9 cellular contexts compared by ENCODE assay signal in genomic region chr17:18318771-18319450, GRCh38. TPM values are rescaled to one million over a fixed set of nuclear protein-coding genes. Genes with fewer than 3 reads are reported as not detected.
DNase-seq lines count a peak whose midpoint lies in the region; ATAC-seq lines count a peak whose summit lies in the region.
"Had no signal": no experiment of that assay in that cellular context is flagged by ENCODE, and none has a peak within 500 bp of the region (broad histone marks: within the 10 kb centered on the region; RNA-seq: fewer than 3 reads in every experiment).

No MANE protein-coding gene starts in this region.

- no peaks in the 10 kb centered on the region for H3K27me3 ChIP-seq in endocrine pancreas (ENCODE audit: control insufficient read depth, insufficient read depth, low read length)
- H3K27me3 ChIP-seq: MG63 had no signal

- no peaks in the 10 kb centered on the region for H3K9me3 ChIP-seq in endocrine pancreas (ENCODE audit: control insufficient read depth, low read length)
- H3K9me3 ChIP-seq: MG63, mucosa of descending colon had no signal

- no peaks in the 10 kb centered on the region for H3K36me3 ChIP-seq in endocrine pancreas (ENCODE audit: control insufficient read depth, insufficient read depth, low read length)

- peaks cover 33% of the 10 kb centered on the region for H3K36me3 Mint-ChIP-seq in activated CD4-positive, alpha-beta T cell treated with anti-CD3 and anti-CD28 coated beads, Interleukin-2, amount 10 ng/mL, durations not matched to agents 7 days and 5 days (ENCODE audit: low read depth)
- peaks cover 44 to 60% of the 10 kb centered on the region in 2 donors for H3K36me3 Mint-ChIP-seq in stimulated activated naive B cell treated with anti-CD40 and anti-IgM and Interleukin-4, amounts not matched to agents 10 μg/mL and 1 μg/mL and 100 μg/mL, for 72 hours

- peaks cover 51% of the 10 kb centered on the region for H3K4me1 Mint-ChIP-seq in activated CD4-positive, alpha-beta T cell treated with anti-CD3 and anti-CD28 coated beads, Interleukin-2, amount 10 ng/mL, durations not matched to agents 7 days and 5 days
- peaks cover 58 to 85% of the 10 kb centered on the region in 2 donors for H3K4me1 Mint-ChIP-seq in stimulated activated naive B cell treated with anti-CD40 and anti-IgM and Interleukin-4, amounts not matched to agents 10 μg/mL and 1 μg/mL and 100 μg/mL, for 72 hours

- peak overlapping the region; percentile 6 for H3K27ac Mint-ChIP-seq in activated CD4-positive, alpha-beta T cell treated with anti-CD3 and anti-CD28 coated beads, Interleukin-2, amount 10 ng/mL, durations not matched to agents 7 days and 5 days
- no peak overlapping the region for H3K27ac Mint-ChIP-seq in stimulated activated naive B cell treated with anti-CD40 and anti-IgM and Interleukin-4, amounts not matched to agents 10 μg/mL and 1 μg/mL and 100 μg/mL, for 72 hours

- POLR2A ChIA-PET in activated CD4-positive, alpha-beta T cell treated with anti-CD3 and anti-CD28 coated beads, Interleukin-2, amount 10 ng/mL, durations not matched to agents 7 days and 5 days (lab: Charles Lee), result no interaction called here

- peak overlapping the region; percentile 19 for H3K9ac ChIP-seq in endocrine pancreas (ENCODE audit: control insufficient read depth, insufficient read depth, low read length)

- H3K4me3 ChIP-seq in endocrine pancreas (ENCODE audit: control insufficient read depth, insufficient read depth, low read length), result no peak overlapping the region
- H3K4me3 ChIP-seq: MG63, mucosa of descending colon had no signal

- CTCF ChIA-PET in activated CD4-positive, alpha-beta T cell treated with anti-CD3 and anti-CD28 coated beads, Interleukin-2, amount 10 ng/mL, durations not matched to agents 7 days and 5 days (lab: Charles Lee), result interaction anchor here (1.2 kb wide), 1 partner anchor 33 kb away, joined by 3 read pairs; no protein-coding TSS in a partner anchor

- H3K4me3 Mint-ChIP-seq in activated CD4-positive, alpha-beta T cell treated with anti-CD3 and anti-CD28 coated beads, Interleukin-2, amount 10 ng/mL, durations not matched to agents 7 days and 5 days, result no peak overlapping the region
- peak overlapping the region; percentile 48 to 65 for H3K4me3 Mint-ChIP-seq in stimulated activated naive B cell treated with anti-CD40 and anti-IgM and Interleukin-4, amounts not matched to agents 10 μg/mL and 1 μg/mL and 100 μg/mL, for 72 hours

- ATAC-seq in stimulated activated naive B cell treated with anti-CD40 and anti-IgM and Interleukin-4, amounts not matched to agents 10 μg/mL and 1 μg/mL and 100 μg/mL, for 72 hours (replicated peaks), result no peak
- no peak for ATAC-seq in GM21737 (IDR thresholded peaks at IDR 0.05; ENCODE audit: unreplicated experiment)
- no peak for ATAC-seq in GM19467 (IDR thresholded peaks at IDR 0.05; ENCODE audit: unreplicated experiment)
- ATAC-seq: mucosa of descending colon had no signal

- DNase-seq in activated CD4-positive, alpha-beta T cell treated with anti-CD3 and anti-CD28 coated beads, Interleukin-2, amount 10 ng/mL, durations not matched to agents 7 days and 5 days, result no peak
- no peak for DNase-seq in activated CD4-positive, alpha-beta T cell treated with anti-CD3 and anti-CD28 coated beads, Interleukin-2, amount 50 U/mL, for 4 hours
- no peak for DNase-seq in stimulated activated naive B cell treated with anti-CD40 and anti-IgM and Interleukin-4, amounts not matched to agents 10 μg/mL and 1 μg/mL and 100 μg/mL, for 72 hours
- DNase-seq: ACHN, MG63 had no signal

- peaks cover 8% of the 10 kb centered on the region for H3K4me1 ChIP-seq in endocrine pancreas (ENCODE audit: control insufficient read depth, insufficient read depth, low read length)

- H3K27me3 Mint-ChIP-seq in activated CD4-positive, alpha-beta T cell treated with anti-CD3 and anti-CD28 coated beads, Interleukin-2, amount 10 ng/mL, durations not matched to agents 7 days and 5 days, result no peaks in the 10 kb centered on the region
- no peaks in the 10 kb centered on the region for H3K27me3 Mint-ChIP-seq in stimulated activated naive B cell treated with anti-CD40 and anti-IgM and Interleukin-4, amounts not matched to agents 10 μg/mL and 1 μg/mL and 100 μg/mL, for 72 hours

- H3K9me3 Mint-ChIP-seq in activated CD4-positive, alpha-beta T cell treated with anti-CD3 and anti-CD28 coated beads, Interleukin-2, amount 10 ng/mL, durations not matched to agents 7 days and 5 days, result no peaks in the 10 kb centered on the region
- H3K9me3 Mint-ChIP-seq in stimulated activated naive B cell treated with anti-CD40 and anti-IgM and Interleukin-4, amounts not matched to agents 10 μg/mL and 1 μg/mL and 100 μg/mL, for 72 hours, result peaks cover 2 to 3% of the 10 kb centered on the region in 2 donors

RNA-seq across cellular contexts. Expression of gene SMCR8, which starts 3.8 kb away (rescaled TPM):
- total RNA-seq in activated CD4-positive, alpha-beta T cell treated with anti-CD3 and anti-CD28 coated beads, Interleukin-2, amount 10 ng/mL, durations not matched to agents 7 days and 5 days, result 10 to 100 TPM; 25.0 to 25.8 TPM

RNA-seq across cellular contexts. Expression of gene TOP3A, which starts 4.1 kb away (rescaled TPM):
- total RNA-seq in activated CD4-positive, alpha-beta T cell treated with anti-CD3 and anti-CD28 coated beads, Interleukin-2, amount 10 ng/mL, durations not matched to agents 7 days and 5 days, result 10 to 100 TPM; 57.6 to 62.8 TPM

RNA-seq across cellular contexts. Expression of gene SHMT1, which starts 44.4 kb away (rescaled TPM):
- total RNA-seq in activated CD4-positive, alpha-beta T cell treated with anti-CD3 and anti-CD28 coated beads, Interleukin-2, amount 10 ng/mL, durations not matched to agents 7 days and 5 days, result 10 to 100 TPM; 49.9 to 51.8 TPM

RNA-seq across cellular contexts. Expression of gene MIEF2, which starts 58.4 kb away (rescaled TPM):
- 1 to 10 TPM; 6.8 to 8.5 TPM for total RNA-seq in activated CD4-positive, alpha-beta T cell treated with anti-CD3 and anti-CD28 coated beads, Interleukin-2, amount 10 ng/mL, durations not matched to agents 7 days and 5 days

RNA-seq across cellular contexts. Expression of gene EVPLL, which starts 58.7 kb away (rescaled TPM):
- not detected for total RNA-seq in activated CD4-positive, alpha-beta T cell treated with anti-CD3 and anti-CD28 coated beads, Interleukin-2, amount 10 ng/mL, durations not matched to agents 7 days and 5 days
